In genomic region chr9:4594994-4595393, GRCh38 we compare ENCODE assay signal across 16 cellular contexts.
DNase-seq lines count a peak whose midpoint lies in the region; ATAC-seq and TF ChIP-seq lines count a peak whose summit lies in the region.
"Had no signal": no experiment of that assay in that cellular context is flagged by ENCODE, and none has a peak within 500 bp of the region (broad histone marks: within the 10 kb centered on the region; RNA-seq: fewer than 3 reads in every experiment).

No MANE protein-coding gene starts in this region.

- H3K9me3 Mint-ChIP-seq in CD8-positive, alpha-beta T cell, result no peaks in the 10 kb centered on the region
- no peaks in the 10 kb centered on the region for H3K9me3 Mint-ChIP-seq in central memory CD8-positive, alpha-beta T cell

- peak overlapping the region; percentile 98 for H3K27ac Mint-ChIP-seq in CD8-positive, alpha-beta T cell
- peak overlapping the region; percentile 72 for H3K27ac Mint-ChIP-seq in central memory CD8-positive, alpha-beta T cell (ENCODE audit: low read depth)

- CTCF ChIA-PET in CD8-positive, alpha-beta T cell (lab: Charles Lee), result interaction anchor here (1.7 kb wide), 1 partner anchor 10 kb away, joined by 4 read pairs; no protein-coding TSS in a partner anchor

- no peak overlapping the region for H2AFZ ChIP-seq in GM23248

- H3K36me3 ChIP-seq in CD8-positive, alpha-beta T cell (ENCODE audit: insufficient read depth, low read length), result no peaks in the 10 kb centered on the region
- H3K36me3 ChIP-seq in GM23248 (ENCODE audit: low read depth), result no peaks in the 10 kb centered on the region
- H3K36me3 ChIP-seq: BE2C had no signal

- H3K4me3 Mint-ChIP-seq in CD8-positive, alpha-beta T cell, result no peak overlapping the region
- H3K4me3 Mint-ChIP-seq in central memory CD8-positive, alpha-beta T cell, result no peak overlapping the region

- no peaks in the 10 kb centered on the region for H3K27me3 Mint-ChIP-seq in CD8-positive, alpha-beta T cell (ENCODE audit: low read depth)
- H3K27me3 Mint-ChIP-seq in central memory CD8-positive, alpha-beta T cell, result no peaks in the 10 kb centered on the region

- POLR2A ChIA-PET in CD8-positive, alpha-beta T cell (lab: Charles Lee), result no interaction called here

- H3K4me1 Mint-ChIP-seq in CD8-positive, alpha-beta T cell (ENCODE audit: low read depth), result peaks cover 50% of the 10 kb centered on the region
- peaks cover 27% of the 10 kb centered on the region for H3K4me1 Mint-ChIP-seq in central memory CD8-positive, alpha-beta T cell

- H3K27me3 ChIP-seq in CD8-positive, alpha-beta T cell (ENCODE audit: insufficient read depth, low read length), result no peaks in the 10 kb centered on the region
- no peaks in the 10 kb centered on the region for H3K27me3 ChIP-seq in GM23248 (replicated peaks; ENCODE audit: insufficient read depth)
- H3K27me3 ChIP-seq: BE2C had no signal

- no peak overlapping the region for H3K4me2 ChIP-seq in GM23248 (ENCODE audit: unreplicated experiment)

- DNase-seq in CD8-positive, alpha-beta T cell, result no peak
- peak; percentile 35 for DNase-seq in GM13977 (ENCODE audit: low spot score)
- no peak for DNase-seq in central memory CD8-positive, alpha-beta T cell (ENCODE audit: low spot score in 2 of 2)
- DNase-seq in putamen (ENCODE audit: low spot score), result peak; percentile 18
- no peak for DNase-seq in OCI-M2 (lab: John Stamatoyannopoulos, UW; ENCODE audit: unreplicated experiment)
- DNase-seq in GM23248, result no peak
- no peak for DNase-seq in NCI-H1694 treated with DMSO at 0.1 percent for 48 hours (lab: John Stamatoyannopoulos, UW)
- DNase-seq: BE2C, DND-41, KBM-7, NCI-H1436, NCI-H2081 treated with DMSO at 0.1 percent for 48 hours, NCI-H510A, NCI-H774 had no signal

- 83 to 85% methylated on average over 2 of the region's 2 CpGs for WGBS in GM23248 (ENCODE audit: low coverage in 1 of 2, low lambda C conversion rate in 2 of 2, missing lambda C conversion rate in 2 of 2), 2 experiments

- no peak overlapping the region for H3K9ac ChIP-seq in GM23248

- H3K4me3 ChIP-seq in CD8-positive, alpha-beta T cell (ENCODE audit: low read depth, low read length), result no peak overlapping the region
- H3K4me3 ChIP-seq in GM23248, result no peak overlapping the region

- no peaks in the 10 kb centered on the region for H3K9me3 ChIP-seq in CD8-positive, alpha-beta T cell (ENCODE audit: low read length)
- H3K9me3 ChIP-seq in GM23248 (ENCODE audit: low read depth), result no peaks in the 10 kb centered on the region
- H3K9me3 ChIP-seq: BE2C had no signal

- H3K79me2 ChIP-seq in GM23248 (ENCODE audit: insufficient read depth), result no peaks in the 10 kb centered on the region

- intact Hi-C loops in CD8-positive, alpha-beta T cell (cut with DNase I, micrococcal nuclease), result loop anchor here (5.0 to 10.0 kb wide), 3 partner anchors 43 to 390 kb away; partner anchors contain the start of genes AK3 (in 1 of the 2) and JAK2 (in 1 of the 2)

- no peaks in the 10 kb centered on the region for H3F3A ChIP-seq in GM23248 (ENCODE audit: insufficient read depth)

- no peak for ATAC-seq in CD8-positive, alpha-beta T cell
- no peak for ATAC-seq in central memory CD8-positive, alpha-beta T cell (replicated peaks; ENCODE audit: extremely low read depth, poor library complexity, severe bottlenecking)
- ATAC-seq: HCT116, Panc1 had no signal

- H3K27ac ChIP-seq in CD8-positive, alpha-beta T cell (ENCODE audit: low read depth, low read length), result no peak overlapping the region
- no peak overlapping the region for H3K27ac ChIP-seq in GM23248

- H3K4me1 ChIP-seq in CD8-positive, alpha-beta T cell (ENCODE audit: insufficient read depth, low read length), result peaks cover 38% of the 10 kb centered on the region
- peaks cover 9% of the 10 kb centered on the region; the same call in 1 of the 2 replicates for H3K4me1 ChIP-seq in GM23248 (ENCODE audit: insufficient read depth)
- H3K4me1 ChIP-seq: BE2C had no signal

- no peaks in the 10 kb centered on the region for H4K20me1 ChIP-seq in GM23248 (ENCODE audit: insufficient read depth)

- H3K9me2 ChIP-seq in GM23248 (ENCODE audit: insufficient read depth), result no peaks in the 10 kb centered on the region

- in situ Hi-C loops in GM13977 (cut with MboI; ENCODE audit: low pct_unique_long_range_greater_than_20kb, low sequenced_read_pairs, unreplicated experiment) (no loop called here), GM23248 (cut with MboI) (no loop called here)

- TF ChIP-seq CTCF in CD8-positive, alpha-beta T cell (IDR thresholded peaks at IDR 0.05), result no peak
- TF ChIP-seq CTCF in GM13977 (IDR thresholded peaks at IDR 0.05; ENCODE audit: extremely low read depth, insufficient read depth, missing control alignments), result no peak

- peaks cover 2% of the 10 kb centered on the region for H3K36me3 Mint-ChIP-seq in CD8-positive, alpha-beta T cell
- H3K36me3 Mint-ChIP-seq in central memory CD8-positive, alpha-beta T cell (ENCODE audit: insufficient read depth), result peaks cover 9% of the 10 kb centered on the region

Comparison
In these comparisons a context has a peak if more than half of its experiments do, and no peak if none do; other contexts are left out.
1. DNase-seq: peak in GM13977 (single experiment) and putamen (single experiment); none in CD8-positive, alpha-beta T cell (0 of 7), central memory CD8-positive, alpha-beta T cell (0 of 2), OCI-M2 (single experiment), GM23248 (single experiment) and NCI-H1694 treated with DMSO at 0.1 percent for 48 hours (single experiment).